In genomic region chr20:63091901-63092659, GRCh38 we compare ENCODE assay signal across 1 cellular context.
TF ChIP-seq lines count a peak whose summit lies in the region.

No MANE protein-coding gene starts in this region.

TF ChIP-seq in H1, 55 proteins besides CTCF, POLR2A, EP300 and RAD21 (continued from another document):
- TF ChIP-seq TAF7 (optimal IDR thresholded peaks at IDR 0.05; ENCODE audit: borderline replicate concordance, low read depth, low read length) = no peak
- TF ChIP-seq BRCA1 (IDR thresholded peaks at IDR 0.05; ENCODE audit: low read depth, low read length) = no peak
- TF ChIP-seq SRF (IDR thresholded peaks at IDR 0.05; ENCODE audit: low read depth, low read length) = no peak
- TF ChIP-seq TAF1 (IDR thresholded peaks at IDR 0.05; ENCODE audit: low read depth, low read length) = no peak
- no peak for TF ChIP-seq ZNF274 (IDR thresholded peaks at IDR 0.05; ENCODE audit: borderline replicate concordance, extremely low read depth, low read length)
